ENCODE assay signal across 8 cellular contexts in the genomic region with DNA sequence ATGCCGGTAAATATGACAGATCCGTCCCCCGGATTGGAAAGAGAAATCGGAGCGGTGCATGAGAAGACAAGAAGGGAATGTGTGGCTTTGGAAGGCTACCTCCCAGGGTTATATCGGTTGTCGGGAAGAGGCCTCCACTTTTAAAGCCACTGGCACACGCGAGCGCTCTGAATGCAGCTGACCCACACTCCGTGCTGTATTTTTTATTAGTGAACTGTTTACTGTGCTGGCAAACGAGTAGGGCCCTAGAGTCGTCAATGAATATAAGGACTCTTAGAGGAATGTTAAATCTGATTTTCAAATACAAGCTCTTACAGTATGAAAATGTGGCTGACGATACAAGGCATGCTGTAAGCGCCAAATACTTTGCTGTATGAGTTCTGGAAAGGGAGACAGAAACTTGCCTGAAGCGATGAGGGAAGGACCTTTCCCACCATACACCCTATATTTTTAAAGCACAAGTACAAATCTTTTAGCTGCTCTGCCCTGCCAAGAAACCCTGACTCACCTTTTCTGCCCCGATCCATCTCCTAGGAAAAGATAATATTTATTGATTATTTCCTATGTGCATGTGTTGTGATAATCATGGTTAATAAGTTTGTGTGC. TPM values are rescaled to one million over a fixed set of nuclear protein-coding genes. Genes with fewer than 3 reads are reported as not detected.
DNase-seq lines count a peak whose midpoint lies in the region; ATAC-seq, FAIRE-seq and TF ChIP-seq lines count a peak whose summit lies in the region.

No MANE protein-coding gene starts in this region.

- ATAC-seq in activated CD8-positive, alpha-beta memory T cell treated with anti-CD3 and anti-CD28 coated beads, Interleukin-2, amount 10 ng/mL, durations not matched to agents 7 days and 5 days, result no peak
- ATAC-seq in pancreas (peak; percentile 1 to 5 (median 4)), GM19324 (IDR thresholded peaks at IDR 0.05; ENCODE audit: low FRiP score, unreplicated experiment) (no peak)

- FAIRE-seq in pancreas (lab: Jason Lieb, UNC), result no peak

- peaks cover 22% of the 10 kb centered on the region for H3K4me1 Mint-ChIP-seq in activated CD8-positive, alpha-beta memory T cell treated with anti-CD3 and anti-CD28 coated beads, Interleukin-2, amount 10 ng/mL, durations not matched to agents 7 days and 5 days

- H3K4me3 ChIP-seq in SJSA1, result peak overlapping the region; percentile 96
- H3K4me3 ChIP-seq in fibroblast of villous mesenchyme (ENCODE audit: low read depth, low read length), result peak overlapping the region; percentile 64
- peak overlapping the region; percentile 60 to 95 (median 89) for H3K4me3 ChIP-seq in pancreas

- peak overlapping the region; percentile 62 for H3K27ac ChIP-seq in SJSA1
- peak overlapping the region; percentile 78 to 98 (median 94) for H3K27ac ChIP-seq in pancreas

- intact Hi-C loops in pancreas (cut with DNase I), result no loop called here

- DNase-seq in activated CD8-positive, alpha-beta memory T cell treated with anti-CD3 and anti-CD28 coated beads, Interleukin-2, amount 10 ng/mL, durations not matched to agents 7 days and 5 days, result no peak
- no peak for DNase-seq in activated CD8-positive, alpha-beta memory T cell treated with anti-CD3 and anti-CD28 coated beads, Interleukin-2, amount 50 U/mL, for 4 hours
- no peak for DNase-seq in SJSA1 (ENCODE audit: low read depth in 1 of 2, low spot score in 2 of 2)
- no peak for DNase-seq in fibroblast of villous mesenchyme (ENCODE audit: low read depth)
- no peak for DNase-seq in pancreas
- no peak for DNase-seq in GM10266 (ENCODE audit: extremely low spot score)
- no peak for DNase-seq in SKM-1 (lab: John Stamatoyannopoulos, UW; ENCODE audit: unreplicated experiment)

- no peak for TF ChIP-seq CTCF in fibroblast of villous mesenchyme (IDR thresholded peaks at IDR 0.05; ENCODE audit: insufficient read depth, low read depth, low read length)
- no peak for TF ChIP-seq CTCF in pancreas (IDR thresholded peaks at IDR 0.05)
- TF ChIP-seq CTCF in GM10266 (IDR thresholded peaks at IDR 0.05; ENCODE audit: control insufficient read depth, insufficient read depth, low read depth, missing control alignments), result no peak

- peak overlapping the region; percentile 91 for H3K4me3 Mint-ChIP-seq in activated CD8-positive, alpha-beta memory T cell treated with anti-CD3 and anti-CD28 coated beads, Interleukin-2, amount 10 ng/mL, durations not matched to agents 7 days and 5 days

- CTCF ChIA-PET in activated CD8-positive, alpha-beta memory T cell treated with anti-CD3 and anti-CD28 coated beads, Interleukin-2, amount 10 ng/mL, durations not matched to agents 7 days and 5 days (lab: Charles Lee), result interaction anchor here (0.7 to 4.9 kb wide), 10 partner anchors 9 to 304 kb away, joined by 3 to 57 read pairs (median 5); a partner anchor contains a TSS

- H3K27me3 ChIP-seq in SJSA1 (replicated peaks) (no peaks in the 10 kb centered on the region), pancreas (no peaks in the 10 kb centered on the region)

- peaks cover 8% of the 10 kb centered on the region for H3K36me3 ChIP-seq in SJSA1
- no peaks in the 10 kb centered on the region for H3K36me3 ChIP-seq in pancreas

- no peaks in the 10 kb centered on the region for H3K27me3 Mint-ChIP-seq in activated CD8-positive, alpha-beta memory T cell treated with anti-CD3 and anti-CD28 coated beads, Interleukin-2, amount 10 ng/mL, durations not matched to agents 7 days and 5 days

- no peaks in the 10 kb centered on the region for H3K36me3 Mint-ChIP-seq in activated CD8-positive, alpha-beta memory T cell treated with anti-CD3 and anti-CD28 coated beads, Interleukin-2, amount 10 ng/mL, durations not matched to agents 7 days and 5 days

- H3K9me3 Mint-ChIP-seq in activated CD8-positive, alpha-beta memory T cell treated with anti-CD3 and anti-CD28 coated beads, Interleukin-2, amount 10 ng/mL, durations not matched to agents 7 days and 5 days (ENCODE audit: low read depth), result no peaks in the 10 kb centered on the region

- WGBS in pancreas, 2 donors, result 1 to 2% methylated on average over 17 of the region's 17 CpGs

- H3K4me1 ChIP-seq in SJSA1 (replicated peaks), result peaks cover 27% of the 10 kb centered on the region
- H3K4me1 ChIP-seq in pancreas, result peaks cover 12 to 34% (median 19%) of the 10 kb centered on the region in 3 donors

- H3K9me3 ChIP-seq in SJSA1 (replicated peaks), result no peaks in the 10 kb centered on the region
- no peaks in the 10 kb centered on the region for H3K9me3 ChIP-seq in pancreas

- H3K27ac Mint-ChIP-seq in activated CD8-positive, alpha-beta memory T cell treated with anti-CD3 and anti-CD28 coated beads, Interleukin-2, amount 10 ng/mL, durations not matched to agents 7 days and 5 days, result peak overlapping the region; percentile 86

RNA-seq across cellular contexts. Expression of a gene that starts 15.8 kb away (rescaled TPM):
- 10 to 100 TPM; 12.7 to 22.8 TPM for total RNA-seq in activated CD8-positive, alpha-beta memory T cell treated with anti-CD3 and anti-CD28 coated beads, Interleukin-2, amount 10 ng/mL, durations not matched to agents 7 days and 5 days
- total RNA-seq in SJSA1 (2014; rRNA removed; shearing (Covaris generic)), result 13.9 and 21.1 TPM in 2 replicates
- 56.7 and 60.5 TPM in 2 replicates for total RNA-seq in fibroblast of villous mesenchyme
- total RNA-seq in pancreas, result 10 to 100 TPM; 18.3 to 42.1 (median 19.8) TPM
- 10 to 100 TPM; 23.2 to 31.8 TPM for polyA plus RNA-seq in pancreas

RNA-seq across cellular contexts. Expression of a gene that starts 17.6 kb away (rescaled TPM):
- 10 to 100 TPM; 28.0 to 33.6 TPM for total RNA-seq in activated CD8-positive, alpha-beta memory T cell treated with anti-CD3 and anti-CD28 coated beads, Interleukin-2, amount 10 ng/mL, durations not matched to agents 7 days and 5 days
- 12.7 and 18.1 TPM in 2 replicates for total RNA-seq in SJSA1 (2014; rRNA removed; shearing (Covaris generic))
- total RNA-seq in fibroblast of villous mesenchyme, result 15.1 and 23.3 TPM in 2 replicates
- 10 to 100 TPM in 3 of 6 donors, 1 to 10 TPM in 3; 6.5 to 12.2 (median 9.6) TPM for total RNA-seq in pancreas
- polyA plus RNA-seq in pancreas, result 10 to 100 TPM; 10.6 to 15.4 TPM

RNA-seq across cellular contexts. Expression of a gene that starts 39.7 kb away (rescaled TPM):
- total RNA-seq in activated CD8-positive, alpha-beta memory T cell treated with anti-CD3 and anti-CD28 coated beads, Interleukin-2, amount 10 ng/mL, durations not matched to agents 7 days and 5 days, result not detected
- total RNA-seq in SJSA1 (2014; rRNA removed; shearing (Covaris generic)), result not detected in 2 replicates
- 0.64 and 2.6 TPM in 2 replicates for total RNA-seq in fibroblast of villous mesenchyme
- total RNA-seq in pancreas, result 100 to 1,000 TPM in 1 of 6 donors, 10 to 100 TPM in 1, 1 to 10 TPM in 3, under 1 TPM in 1; 0.42 to 122 (median 5.9) TPM
- 1 to 10 TPM in 1 of 2 donors, under 1 TPM in 1; 0.38 to 2.0 TPM for polyA plus RNA-seq in pancreas

Comparison
In these comparisons a context has a peak if more than half of its experiments do, and no peak if none do; other contexts are left out.
1. ATAC-seq: peak in pancreas (4 of 4); none in activated CD8-positive, alpha-beta memory T cell treated with anti-CD3 and anti-CD28 coated beads, Interleukin-2, amount 10 ng/mL, durations not matched to agents 7 days and 5 days (single experiment) and GM19324 (single experiment).
2. Peak in every context shown above with its lines, with median percentiles within 50 percentile points of each other: H3K4me3 ChIP-seq.